19 cellular contexts compared by ENCODE assay signal in genomic region chr12:56404227-56404626, GRCh38. TPM values are rescaled to one million over a fixed set of nuclear protein-coding genes. Genes with fewer than 3 reads are reported as not detected.
"Had no signal": no experiment of that assay in that cellular context is flagged by ENCODE, and none has a peak within 500 bp of the region (broad histone marks: within the 10 kb centered on the region; RNA-seq: fewer than 3 reads in every experiment).

No MANE protein-coding gene starts in this region.

RNA-seq across cellular contexts. Expression of gene APOF, which starts 41.6 kb away (rescaled TPM):
- total RNA-seq: activated naive CD4-positive, alpha-beta T cell treated with anti-CD3 and anti-CD28 coated beads for 36 hours; activated naive CD4-positive, alpha-beta T cell treated with anti-CD3 and anti-CD28 coated beads, Interleukin-2, amount 50 U/mL, for 72 hours; activated naive CD8-positive, alpha-beta T cell treated with anti-CD3 and anti-CD28 coated beads for 36 hours; activated naive CD8-positive, alpha-beta T cell treated with anti-CD3 and anti-CD28 coated beads, Interleukin-2, amount 10 ng/mL, durations not matched to agents 7 days and 5 days; activated T-helper 1 cell treated with anti-CD3 and anti-CD28 coated beads, Interleukin-12 subunit alpha, Interleukin-12 subunit beta, Interleukin-2, Interleukin-4 antibody, amounts not matched to agents 30 ng/mL and 10 ng/mL and 1 ng/mL, durations not matched to agents 14 hours and 24 hours and 36 hours; activated T-helper 17 cell treated with anti-CD3 and anti-CD28 coated beads, Interleukin-2, amount 50 U/mL, for 72 hours; activated T-helper 2 cell treated with anti-CD3 and anti-CD28 coated beads, Interferon-gamma antibody, Interleukin-2, Interleukin-4, amounts not matched to agents 10 μg/mL and 5 μg/mL and 100 μg/mL, durations not matched to agents 14 hours and 24 hours and 36 hours; adrenal gland; aorta; ascending aorta; astrocyte; body of pancreas; breast epithelium; bronchial epithelial cell; cardiac muscle cell; cardiac septum; cerebellum; chondrocyte had no signal
- polyA plus RNA-seq: cardiac muscle cell had no signal

RNA-seq across cellular contexts. Expression of gene MIP, which starts 50.2 kb away (rescaled TPM):
- total RNA-seq: activated naive CD4-positive, alpha-beta T cell treated with anti-CD3 and anti-CD28 coated beads for 36 hours; activated naive CD4-positive, alpha-beta T cell treated with anti-CD3 and anti-CD28 coated beads, Interleukin-2, amount 50 U/mL, for 72 hours; activated naive CD8-positive, alpha-beta T cell treated with anti-CD3 and anti-CD28 coated beads for 36 hours; activated naive CD8-positive, alpha-beta T cell treated with anti-CD3 and anti-CD28 coated beads, Interleukin-2, amount 10 ng/mL, durations not matched to agents 7 days and 5 days; activated T-cell treated with anti-CD3 and anti-CD28 coated beads, Interleukin-2, amount 50 U/mL, for 72 hours; activated T-helper 1 cell treated with anti-CD3 and anti-CD28 coated beads, Interleukin-12 subunit alpha, Interleukin-12 subunit beta, Interleukin-2, Interleukin-4 antibody, amounts not matched to agents 30 ng/mL and 10 ng/mL and 1 ng/mL, durations not matched to agents 14 hours and 24 hours and 36 hours; activated T-helper 17 cell treated with anti-CD3 and anti-CD28 coated beads, Interleukin-2, amount 50 U/mL, for 72 hours; activated T-helper 2 cell treated with anti-CD3 and anti-CD28 coated beads, Interferon-gamma antibody, Interleukin-2, Interleukin-4, amounts not matched to agents 10 μg/mL and 5 μg/mL and 100 μg/mL, durations not matched to agents 14 hours and 24 hours and 36 hours; aorta; ascending aorta; astrocyte; body of pancreas; breast epithelium; cardiac muscle cell; cerebellum; chondrocyte had no signal
- polyA plus RNA-seq: aorta had no signal
